ENCODE assay signal across 8 cellular contexts in the genomic region with DNA sequence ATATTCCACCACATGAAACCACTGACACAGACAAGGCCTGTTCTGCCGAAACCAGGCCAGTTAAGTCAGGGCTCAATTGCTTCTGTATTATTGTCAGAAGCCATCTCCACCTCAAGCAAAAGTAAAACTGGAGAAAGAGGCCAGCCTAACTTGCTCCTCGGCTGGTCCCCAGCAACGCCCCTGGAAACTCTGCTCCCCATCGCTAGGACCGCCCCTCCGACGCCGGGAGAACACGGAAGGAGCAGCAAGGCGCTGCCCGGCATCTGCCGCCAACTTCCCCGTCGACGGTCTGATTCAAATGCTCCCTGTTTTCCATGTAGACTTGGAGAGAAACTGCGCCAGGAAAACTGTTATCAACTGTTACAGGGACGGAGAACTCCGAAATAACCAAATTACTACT. TPM values are rescaled to one million over a fixed set of nuclear protein-coding genes. Genes with fewer than 3 reads are reported as not detected.
DNase-seq lines count a peak whose midpoint lies in the region; ATAC-seq and TF ChIP-seq lines count a peak whose summit lies in the region.
"Not testable (repeated sequence)": the region's sequence is repeated elsewhere in the genome, so short reads cannot be mapped to it uniquely, and the experiment has no call there.

No MANE protein-coding gene starts in this region.

- peak overlapping the region; percentile 78 to 95 (median 94) for H3K27ac ChIP-seq in esophagus squamous epithelium

- peak; percentile 7 for DNase-seq in Caki2 (ENCODE audit: low read depth)
- peak; percentile 7 for DNase-seq in NOMO-1 treated with DMSO at 0.1 percent for 48 hours (lab: John Stamatoyannopoulos, UW; ENCODE audit: unreplicated experiment)
- not testable (repeated sequence) for DNase-seq in esophagus squamous epithelium (lab: John Stamatoyannopoulos, UW)
- DNase-seq in medulla oblongata (ENCODE audit: extremely low spot score): peak; percentile 10
- peak; percentile 29 for DNase-seq in stimulated activated CD8-positive, alpha-beta memory T cell treated with anti-CD3 and anti-CD28 coated beads, Interleukin-4, amount 100 ng/mL, for 48 hours

- not testable (repeated sequence) for H3K9me3 ChIP-seq in esophagus squamous epithelium

- peak in 1 of 4 donors; percentile 43 for TF ChIP-seq POLR2A in esophagus squamous epithelium (IDR thresholded peaks at IDR 0.05)

- H3K4me1 Mint-ChIP-seq in activated T-helper 17 cell treated with anti-CD3 and anti-CD28 coated beads, Interleukin-2, amount 50 U/mL, for 72 hours: not testable (repeated sequence)

- not testable (repeated sequence) for H3K36me3 Mint-ChIP-seq in activated T-helper 17 cell treated with anti-CD3 and anti-CD28 coated beads, Interleukin-2, amount 50 U/mL, for 72 hours (ENCODE audit: low read depth)

- peak overlapping the region; percentile 91 for H3K4me3 Mint-ChIP-seq in activated T-helper 17 cell treated with anti-CD3 and anti-CD28 coated beads, Interleukin-2, amount 50 U/mL, for 72 hours

- H3K4me1 ChIP-seq in esophagus squamous epithelium: not testable (repeated sequence)

- not testable (repeated sequence) for H3K36me3 ChIP-seq in esophagus squamous epithelium

- not testable (repeated sequence) for H3K9me3 Mint-ChIP-seq in activated T-helper 17 cell treated with anti-CD3 and anti-CD28 coated beads, Interleukin-2, amount 50 U/mL, for 72 hours

- H3K27me3 Mint-ChIP-seq in activated T-helper 17 cell treated with anti-CD3 and anti-CD28 coated beads, Interleukin-2, amount 50 U/mL, for 72 hours: not testable (repeated sequence)

- not testable (repeated sequence) for TF ChIP-seq CTCF in esophagus squamous epithelium (IDR thresholded peaks at IDR 0.05)

- in situ Hi-C loops in Caki2 (cut with HindIII; ENCODE audit: low pct_unique_long_range_greater_than_20kb, low sequenced_read_pairs): not testable (repeated sequence)

- ATAC-seq in GM19468 (IDR thresholded peaks at IDR 0.05; ENCODE audit: extremely low read depth, unreplicated experiment) (peak; percentile 60), HG03095 (IDR thresholded peaks at IDR 0.05; ENCODE audit: unreplicated experiment) (peak; percentile 64)
- peak; percentile 67 for ATAC-seq in activated T-helper 17 cell treated with anti-CD3 and anti-CD28 coated beads, Interleukin-2, amount 50 U/mL, for 72 hours (replicated peaks)

- H3K27me3 ChIP-seq in esophagus squamous epithelium: not testable (repeated sequence)

- 0 to 8% methylated on average over 1 of the region's 18 CpGs for WGBS in esophagus squamous epithelium, 2 donors

- peak overlapping the region; percentile 46 to 78 (median 62) for H3K4me3 ChIP-seq in esophagus squamous epithelium

- peak overlapping the region; percentile 90 for H3K27ac Mint-ChIP-seq in activated T-helper 17 cell treated with anti-CD3 and anti-CD28 coated beads, Interleukin-2, amount 50 U/mL, for 72 hours

- intact Hi-C loops in esophagus squamous epithelium (cut with DNase I): not testable (repeated sequence)

RNA-seq across cellular contexts. Expression of gene CTSV, which starts 26.3 kb away (rescaled TPM):
- total RNA-seq in Caki2 (2014; rRNA removed; shearing (Covaris generic); ENCODE audit: low replicate concordance): 0.27 and 3.0 TPM in 2 replicates
- total RNA-seq in activated T-helper 17 cell treated with anti-CD3 and anti-CD28 coated beads, Interleukin-2, amount 50 U/mL, for 72 hours: 1 to 10 TPM; 1.0 to 2.1 TPM
- total RNA-seq in esophagus squamous epithelium: 10 to 100 TPM in 1 of 4 donors, 1 to 10 TPM in 3; 3.1 to 16.5 (median 6.8) TPM
